14 cellular contexts compared by ENCODE assay signal in genomic region chr2:8550481-8550880, GRCh38.
"Had no signal": no experiment of that assay in that cellular context is flagged by ENCODE, and none has a peak within 500 bp of the region (broad histone marks: within the 10 kb centered on the region; RNA-seq: fewer than 3 reads in every experiment).

No MANE protein-coding gene starts in this region.

- FAIRE-seq: small intestine had no signal

- H3K27me3 ChIP-seq: dorsolateral prefrontal cortex, esophagus squamous epithelium, neural progenitor cell, upper lobe of right lung had no signal

- H2AFZ ChIP-seq: neural progenitor cell had no signal

- ATAC-seq: stimulated activated naive B cell treated with anti-CD40 and anti-IgM and Interleukin-4, amounts not matched to agents 10 μg/mL and 1 μg/mL and 100 μg/mL, for 72 hours; T-cell; upper lobe of right lung had no signal

- H3K27ac ChIP-seq: esophagus squamous epithelium, neural progenitor cell, upper lobe of right lung, VCaP had no signal

- H3K4me3 ChIP-seq: dorsolateral prefrontal cortex, esophagus squamous epithelium, neural progenitor cell, upper lobe of right lung had no signal

- H3K9me3 ChIP-seq: esophagus squamous epithelium, upper lobe of right lung had no signal

- H3K4me1 ChIP-seq: neural progenitor cell had no signal

- H3K9ac ChIP-seq: neural progenitor cell, parathyroid adenoma had no signal

- DNase-seq: activated CD4-positive, alpha-beta memory T cell treated with anti-CD3 and anti-CD28 coated beads for 36 hours; activated naive CD4-positive, alpha-beta T cell treated with anti-CD3 and anti-CD28 coated beads for 36 hours; esophagus squamous epithelium; foreskin fibroblast; mesendoderm; small intestine; stimulated activated naive B cell treated with anti-CD40 and anti-IgM and Interleukin-4, amounts not matched to agents 10 μg/mL and 1 μg/mL and 100 μg/mL, for 72 hours; substantia nigra; upper lobe of right lung had no signal

- H3K4me2 ChIP-seq: neural progenitor cell had no signal

- H3K36me3 ChIP-seq: esophagus squamous epithelium, neural progenitor cell, upper lobe of right lung had no signal
